In the genomic region with DNA sequence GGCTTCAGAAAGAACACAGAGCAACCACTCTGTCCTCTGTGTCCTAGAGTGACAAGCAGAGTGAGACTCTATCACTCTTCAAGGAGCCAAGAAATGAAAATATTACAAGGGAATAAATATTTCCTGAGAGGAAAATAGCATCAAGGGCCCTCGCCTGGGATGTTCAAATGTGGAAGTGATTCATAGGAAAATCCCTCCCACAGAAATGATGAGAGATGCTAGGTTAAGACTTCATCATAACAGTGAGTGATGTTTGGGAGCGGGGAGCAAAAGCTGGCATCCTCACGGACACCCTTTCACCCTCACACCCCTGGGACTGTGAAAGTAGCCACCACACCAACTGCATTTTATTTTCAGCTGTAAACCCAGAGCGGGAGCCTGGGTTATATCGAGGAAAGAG, we compare ENCODE assay signal across 12 cellular contexts. TPM values are rescaled to one million over a fixed set of nuclear protein-coding genes. Genes with fewer than 3 reads are reported as not detected.
"Had no signal": no experiment of that assay in that cellular context is flagged by ENCODE, and none has a peak within 500 bp of the region (broad histone marks: within the 10 kb centered on the region; RNA-seq: fewer than 3 reads in every experiment).

No MANE protein-coding gene starts in this region.

- DNase-seq: activated CD4-positive, alpha-beta T cell treated with anti-CD3 and anti-CD28 coated beads for 1 hour; activated CD4-positive, alpha-beta T cell treated with anti-CD3 and anti-CD28 coated beads, Interleukin-2, amount 50 U/mL, for 4 hours; activated T-cell treated with anti-CD3 and anti-CD28 coated beads for 4 hours; cerebellar nuclear complex; erythroblast; islet precursor cell; nucleus accumbens; small intestine; stimulated activated CD4-positive, alpha-beta T cell treated with anti-CD3 and anti-CD28 coated beads, Interleukin-4, amount 100 ng/mL, for 4 hours; stimulated activated CD8-positive, alpha-beta memory T cell treated with anti-CD3 and anti-CD28 coated beads, Interleukin-4, amount 100 ng/mL, for 48 hours; stimulated activated naive CD8-positive, alpha-beta T cell treated with anti-CD3 and anti-CD28 coated beads, Interleukin-15, amount 100 ng/mL, for 72 hours had no signal

RNA-seq across cellular contexts. Expression of gene DLEU7, which starts 54.9 kb away (rescaled TPM):
- total RNA-seq: natural killer cell treated with Interleukin-12 subunit alpha and Interleukin-12 subunit beta and Interleukin-15 and Interleukin-18, amount 100 ng/mL, for 72 hours had no signal
